18 cellular contexts compared by ENCODE assay signal in the genomic region with DNA sequence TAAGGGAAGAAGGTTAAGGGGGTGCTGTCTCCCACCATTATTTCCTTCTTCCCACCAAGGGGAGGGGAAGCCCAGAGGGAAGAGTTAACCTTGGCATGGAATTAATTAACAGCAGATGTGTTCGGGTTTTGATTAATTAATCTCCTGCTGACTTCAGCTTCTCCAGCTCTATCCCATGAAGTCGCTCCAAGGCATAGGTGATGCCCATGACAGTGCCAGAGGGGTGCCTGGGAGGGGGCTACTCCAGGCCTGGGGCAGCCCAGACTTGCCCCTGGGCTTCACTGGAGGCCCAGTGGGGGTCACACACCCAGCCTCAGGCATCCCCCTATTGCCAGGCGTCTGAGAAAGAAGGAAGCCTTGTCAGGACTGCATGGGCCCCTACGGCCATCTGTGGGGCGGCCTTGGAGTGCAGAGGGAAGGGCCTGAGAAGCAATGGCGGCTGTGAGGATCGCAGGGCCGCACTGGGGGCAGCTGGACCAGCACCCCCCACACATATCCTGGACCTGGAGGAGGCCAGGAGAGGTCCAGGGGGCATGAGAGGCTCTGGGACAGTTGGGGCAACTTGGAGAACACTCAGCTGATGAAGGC. TPM values are rescaled to one million over a fixed set of nuclear protein-coding genes. Genes with fewer than 3 reads are reported as not detected.
A peak's percentile ranks its signal among the peaks of the same experiment; 100 is the strongest.
DNase-seq lines count a peak whose midpoint lies in the region; ATAC-seq, FAIRE-seq and TF ChIP-seq lines count a peak whose summit lies in the region.
"Had no signal": no experiment of that assay in that cellular context is flagged by ENCODE, and none has a peak within 500 bp of the region (broad histone marks: within the 10 kb centered on the region; RNA-seq: fewer than 3 reads in every experiment).

No MANE protein-coding gene starts in this region.

- no peak for TF ChIP-seq CTCF in RWPE1 (conservative IDR thresholded peaks at IDR 0.05; ENCODE audit: low read depth)
- TF ChIP-seq CTCF in kidney (IDR thresholded peaks at IDR 0.05; ENCODE audit: borderline replicate concordance, extremely low read depth, insufficient read depth): no peak
- no peak for TF ChIP-seq CTCF in osteocyte (IDR thresholded peaks at IDR 0.05)
- TF ChIP-seq CTCF in CD8-positive, alpha-beta T cell (IDR thresholded peaks at IDR 0.05): no peak
- TF ChIP-seq CTCF in gastroesophageal sphincter (IDR thresholded peaks at IDR 0.05): no peak

- CTCF ChIA-PET in RWPE1 (lab: Yijun Ruan, JAX): no interaction called here
- CTCF ChIA-PET in CD8-positive, alpha-beta T cell (lab: Charles Lee): no interaction called here
- CTCF ChIA-PET in activated CD8-positive, alpha-beta T cell treated with anti-CD3 and anti-CD28 coated beads, Interleukin-2, amount 10 ng/mL, durations not matched to agents 7 days and 5 days (lab: Charles Lee): no interaction called here

- no peaks in the 10 kb centered on the region for H3K9me3 ChIP-seq in BLaER1 treated with 17β-estradiol and CSF1 and Interleukin-3, amounts not matched to agents 10 nM and 100 nM (replicated peaks in 1 of 11)
- H3K9me3 ChIP-seq in kidney (ENCODE audit: control insufficient read depth in 1 of 2, low read length in 2 of 2) (no peaks in the 10 kb centered on the region), gastroesophageal sphincter (no peaks in the 10 kb centered on the region)
- H3K9me3 ChIP-seq in CD8-positive, alpha-beta T cell (ENCODE audit: low read length): no peaks in the 10 kb centered on the region

- peaks cover 15 to 52% (median 45%) of the 10 kb centered on the region in 11 experiments for H3K36me3 ChIP-seq in BLaER1 treated with 17β-estradiol and CSF1 and Interleukin-3, amounts not matched to agents 10 nM and 100 nM
- H3K36me3 ChIP-seq in kidney (ENCODE audit: control insufficient read depth in 1 of 2, insufficient read depth in 2 of 2, low read length in 2 of 2) (no peaks in the 10 kb centered on the region), gastroesophageal sphincter (no peaks in the 10 kb centered on the region)
- no peaks in the 10 kb centered on the region for H3K36me3 ChIP-seq in CD8-positive, alpha-beta T cell (ENCODE audit: insufficient read depth, low read length)

- peaks cover 6 to 35% (median 28%) of the 10 kb centered on the region in 10 experiments; a peak in 19 of 20 replicates for H3K4me1 ChIP-seq in BLaER1 treated with 17β-estradiol and CSF1 and Interleukin-3, amounts not matched to agents 10 nM and 100 nM
- no peaks in the 10 kb centered on the region for H3K4me1 ChIP-seq in kidney (ENCODE audit: control insufficient read depth in 1 of 2, insufficient read depth in 1 of 2, low read depth in 1 of 2, low read length in 2 of 2)
- no peaks in the 10 kb centered on the region for H3K4me1 ChIP-seq in CD8-positive, alpha-beta T cell (ENCODE audit: insufficient read depth, low read length)
- peaks cover 0 to 5% (median 0%) of the 10 kb centered on the region in 3 donors for H3K4me1 ChIP-seq in gastroesophageal sphincter

- H3K36me3 Mint-ChIP-seq in osteocyte (ENCODE audit: unreplicated experiment): peaks cover 20% of the 10 kb centered on the region
- H3K36me3 Mint-ChIP-seq in CD8-positive, alpha-beta T cell: no peaks in the 10 kb centered on the region
- no peaks in the 10 kb centered on the region for H3K36me3 Mint-ChIP-seq in activated CD8-positive, alpha-beta T cell treated with anti-CD3 and anti-CD28 coated beads, Interleukin-2, amount 10 ng/mL, durations not matched to agents 7 days and 5 days (ENCODE audit: low read depth)
- H3K36me3 Mint-ChIP-seq: CD8-positive, alpha-beta memory T cell had no signal

- peak overlapping the region in 3 of 11 experiments; percentile 13 to 49 (median 47); a peak in 2 of 22 replicates for H3K9ac ChIP-seq in BLaER1 treated with 17β-estradiol and CSF1 and Interleukin-3, amounts not matched to agents 10 nM and 100 nM
- no peak overlapping the region for H3K9ac ChIP-seq in kidney (ENCODE audit: low read length in 2 of 2)
- H3K9ac ChIP-seq: KMS-11 had no signal

- no peak overlapping the region for H3K4me3 ChIP-seq in BLaER1 treated with 17β-estradiol and CSF1 and Interleukin-3, amounts not matched to agents 10 nM and 100 nM
- H3K4me3 ChIP-seq in kidney (ENCODE audit: low read length in 2 of 2) (no peak overlapping the region), gastroesophageal sphincter (no peak overlapping the region)
- H3K4me3 ChIP-seq in CD8-positive, alpha-beta T cell (ENCODE audit: low read depth, low read length): no peak overlapping the region

- WGBS in gastroesophageal sphincter (ENCODE audit: low coverage in 1 of 2), 2 donors: no CpG with 5 or more reads among the region's 8 CpGs

- no peak for ATAC-seq in CD8-positive, alpha-beta T cell
- ATAC-seq in gastroesophageal sphincter: no peak
- no peak for ATAC-seq in activated CD8-positive, alpha-beta T cell treated with anti-CD3 and anti-CD28 coated beads, Interleukin-2, amount 10 ng/mL, durations not matched to agents 7 days and 5 days
- ATAC-seq in HG02678 (IDR thresholded peaks at IDR 0.05; ENCODE audit: unreplicated experiment): no peak
- ATAC-seq: HepG2, PC-3 had no signal

- H3K27ac Mint-ChIP-seq in osteocyte (ENCODE audit: unreplicated experiment): peak overlapping the region; percentile 75
- H3K27ac Mint-ChIP-seq in CD8-positive, alpha-beta T cell: no peak overlapping the region
- no peak overlapping the region for H3K27ac Mint-ChIP-seq in activated CD8-positive, alpha-beta T cell treated with anti-CD3 and anti-CD28 coated beads, Interleukin-2, amount 10 ng/mL, durations not matched to agents 7 days and 5 days
- H3K27ac Mint-ChIP-seq: CD8-positive, alpha-beta memory T cell had no signal

- peaks cover 0 to 42% (median 9%) of the 10 kb centered on the region in 11 experiments; a peak in 10 of 22 replicates for H4K20me1 ChIP-seq in BLaER1 treated with 17β-estradiol and CSF1 and Interleukin-3, amounts not matched to agents 10 nM and 100 nM

- peak overlapping the region in 6 of 11 experiments; percentile 5 to 79 (median 67); a peak in 4 of 22 replicates for H3K4me2 ChIP-seq in BLaER1 treated with 17β-estradiol and CSF1 and Interleukin-3, amounts not matched to agents 10 nM and 100 nM
- H3K4me2 ChIP-seq: KMS-11 had no signal

- peak overlapping the region in 3 of 11 experiments; percentile 11 to 55 (median 12); a peak in 3 of 22 replicates for H3K27ac ChIP-seq in BLaER1 treated with 17β-estradiol and CSF1 and Interleukin-3, amounts not matched to agents 10 nM and 100 nM
- H3K27ac ChIP-seq in RWPE1 (peak overlapping the region; percentile 28; the same call in 1 of the 2 replicates), kidney (ENCODE audit: low read depth in 2 of 2, low read length in 2 of 2) (no peak overlapping the region), gastroesophageal sphincter (no peak overlapping the region)
- no peak overlapping the region for H3K27ac ChIP-seq in CD8-positive, alpha-beta T cell (ENCODE audit: low read depth, low read length)
- H3K27ac ChIP-seq: KMS-11 had no signal

- no peak for DNase-seq in RWPE1 (ENCODE audit: low spot score)
- peak; percentile 60 for DNase-seq in kidney
- DNase-seq in osteocyte (ENCODE audit: extremely low spot score, unreplicated experiment): no peak
- no peak for DNase-seq in CD8-positive, alpha-beta T cell
- DNase-seq in activated CD8-positive, alpha-beta T cell treated with anti-CD3 and anti-CD28 coated beads, Interleukin-2, amount 10 ng/mL, durations not matched to agents 7 days and 5 days: no peak
- DNase-seq: ACHN; CD8-positive, alpha-beta memory T cell; H7; NCI-H1105; NCI-H2029 treated with DMSO at 0.1 percent for 48 hours; NCI-H2227 treated with DMSO at 0.1 percent for 48 hours; NCI-H524 treated with DMSO at 0.1 percent for 48 hours; PC-3 had no signal

- no peaks in the 10 kb centered on the region for H3K9me3 Mint-ChIP-seq in osteocyte (ENCODE audit: unreplicated experiment)
- H3K9me3 Mint-ChIP-seq in CD8-positive, alpha-beta T cell: no peaks in the 10 kb centered on the region
- H3K9me3 Mint-ChIP-seq in activated CD8-positive, alpha-beta T cell treated with anti-CD3 and anti-CD28 coated beads, Interleukin-2, amount 10 ng/mL, durations not matched to agents 7 days and 5 days (ENCODE audit: insufficient read depth): no peaks in the 10 kb centered on the region
- H3K9me3 Mint-ChIP-seq: CD8-positive, alpha-beta memory T cell had no signal

- intact Hi-C loops in kidney (cut with DNase I): no loop called here
- intact Hi-C loops in CD8-positive, alpha-beta T cell (cut with DNase I, micrococcal nuclease): no loop called here

- no peak for TF ChIP-seq POLR2A in gastroesophageal sphincter (IDR thresholded peaks at IDR 0.05)

- no peaks in the 10 kb centered on the region for H3K27me3 Mint-ChIP-seq in osteocyte (ENCODE audit: unreplicated experiment)
- peaks cover 28% of the 10 kb centered on the region for H3K27me3 Mint-ChIP-seq in CD8-positive, alpha-beta T cell (ENCODE audit: low read depth)
- H3K27me3 Mint-ChIP-seq in activated CD8-positive, alpha-beta T cell treated with anti-CD3 and anti-CD28 coated beads, Interleukin-2, amount 10 ng/mL, durations not matched to agents 7 days and 5 days (ENCODE audit: low read depth): no peaks in the 10 kb centered on the region

- no peak overlapping the region for H3K4me3 Mint-ChIP-seq in osteocyte (ENCODE audit: unreplicated experiment)
- no peak overlapping the region for H3K4me3 Mint-ChIP-seq in CD8-positive, alpha-beta T cell
- no peak overlapping the region for H3K4me3 Mint-ChIP-seq in activated CD8-positive, alpha-beta T cell treated with anti-CD3 and anti-CD28 coated beads, Interleukin-2, amount 10 ng/mL, durations not matched to agents 7 days and 5 days
- H3K4me3 Mint-ChIP-seq: CD8-positive, alpha-beta memory T cell had no signal

- FAIRE-seq in kidney (lab: Jason Lieb, UNC): no peak
- FAIRE-seq: HepG2 had no signal

- peaks cover 53% of the 10 kb centered on the region for H3K4me1 Mint-ChIP-seq in osteocyte (ENCODE audit: unreplicated experiment)
- no peaks in the 10 kb centered on the region for H3K4me1 Mint-ChIP-seq in CD8-positive, alpha-beta T cell (ENCODE audit: low read depth)
- no peaks in the 10 kb centered on the region for H3K4me1 Mint-ChIP-seq in activated CD8-positive, alpha-beta T cell treated with anti-CD3 and anti-CD28 coated beads, Interleukin-2, amount 10 ng/mL, durations not matched to agents 7 days and 5 days (ENCODE audit: low read depth)
- H3K4me1 Mint-ChIP-seq: CD8-positive, alpha-beta memory T cell had no signal

- POLR2A ChIA-PET in RWPE1 (lab: Yijun Ruan, JAX; ENCODE audit: low non-redundant PET): no interaction called here
- POLR2A ChIA-PET in CD8-positive, alpha-beta T cell (lab: Charles Lee): no interaction called here
- POLR2A ChIA-PET in activated CD8-positive, alpha-beta T cell treated with anti-CD3 and anti-CD28 coated beads, Interleukin-2, amount 10 ng/mL, durations not matched to agents 7 days and 5 days (lab: Charles Lee): no interaction called here

- no peak for TF ChIP-seq EP300 in gastroesophageal sphincter (IDR thresholded peaks at IDR 0.05)

- no peaks in the 10 kb centered on the region for H3K27me3 ChIP-seq in BLaER1 treated with 17β-estradiol and CSF1 and Interleukin-3, amounts not matched to agents 10 nM and 100 nM
- no peaks in the 10 kb centered on the region for H3K27me3 ChIP-seq in CD8-positive, alpha-beta T cell (ENCODE audit: insufficient read depth, low read length)
- H3K27me3 ChIP-seq in gastroesophageal sphincter: peaks cover 55% of the 10 kb centered on the region

RNA-seq across cellular contexts. Expression of a gene that starts 16.3 kb away (rescaled TPM):
- total RNA-seq in kidney: 16.9 TPM
- polyA plus RNA-seq in kidney (ENCODE audit: insufficient read depth, low read depth, low replicate concordance): 2.3 TPM
- 74.1 and 75.9 TPM in 2 replicates for total RNA-seq in osteocyte
- not detected for total RNA-seq in CD8-positive, alpha-beta T cell
- total RNA-seq in gastroesophageal sphincter: 1 to 10 TPM in 3 of 4 donors, not detected in 1; 1.4 to 6.5 (median 2.3) TPM
- not detected for total RNA-seq in activated CD8-positive, alpha-beta T cell treated with anti-CD3 and anti-CD28 coated beads, Interleukin-2, amount 10 ng/mL, durations not matched to agents 7 days and 5 days
- total RNA-seq: CD8-positive, alpha-beta memory T cell; HepG2 had no signal
- polyA plus RNA-seq: CD8-positive, alpha-beta memory T cell had no signal
